Comparison of ENCODE assay signal across 23 cellular contexts in the genomic region with DNA sequence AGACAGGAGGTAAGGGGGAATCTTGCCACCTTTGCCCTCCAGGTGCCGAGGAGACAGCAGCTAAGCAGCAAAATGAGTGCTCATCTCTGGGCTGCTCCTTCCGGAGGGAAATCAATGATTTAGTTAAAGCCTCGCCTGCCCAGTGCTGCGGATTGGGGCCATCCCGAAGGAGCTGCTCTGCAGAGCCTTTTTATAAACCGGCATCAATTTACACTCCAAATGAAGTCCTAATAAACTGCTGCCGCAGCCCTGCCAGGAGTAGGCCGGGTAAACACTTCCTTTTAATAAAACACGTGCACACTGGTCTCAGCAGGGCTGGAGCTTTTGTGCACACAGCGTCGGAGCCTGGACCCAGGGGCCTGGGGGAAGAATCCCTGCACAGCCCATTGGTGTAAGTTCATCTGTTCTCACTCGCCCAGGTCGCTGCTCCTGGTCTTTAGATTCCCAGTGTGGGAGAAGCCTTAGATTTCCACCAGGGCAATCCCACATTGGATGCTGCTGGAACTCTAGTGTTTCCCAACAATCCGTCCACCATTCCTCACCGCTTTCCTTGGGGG.
"Had no signal": no experiment of that assay in that cellular context is flagged by ENCODE, and none has a peak within 500 bp of the region (broad histone marks: within the 10 kb centered on the region; RNA-seq: fewer than 3 reads in every experiment).

No MANE protein-coding gene starts in this region.

- H3K4me1 ChIP-seq: left lung, testis, upper lobe of left lung had no signal

- H3K4me3 ChIP-seq: left lung, right atrium auricular region, testis, upper lobe of left lung had no signal

- H3K36me3 ChIP-seq: left lung, right atrium auricular region, upper lobe of left lung had no signal

- H3K27ac Mint-ChIP-seq: activated CD4-positive, alpha-beta T cell treated with anti-CD3 and anti-CD28 coated beads for 36 hours; activated naive CD8-positive, alpha-beta T cell; activated T-helper 1 cell treated with anti-CD3 and anti-CD28 coated beads, Interleukin-12 subunit alpha, Interleukin-12 subunit beta, Interleukin-2, Interleukin-4 antibody, amounts not matched to agents 30 ng/mL and 10 ng/mL and 1 ng/mL, durations not matched to agents 14 hours and 24 hours and 36 hours; mesothelial cell of epicardium; nephron; stimulated activated naive CD8-positive, alpha-beta T cell treated with anti-CD3 and anti-CD28 coated beads, Interleukin-15, amount 100 ng/mL, for 72 hours; WTC11 had no signal

- H3K4me3 Mint-ChIP-seq: activated CD4-positive, alpha-beta T cell treated with anti-CD3 and anti-CD28 coated beads for 36 hours; activated naive CD8-positive, alpha-beta T cell; activated T-helper 1 cell treated with anti-CD3 and anti-CD28 coated beads, Interleukin-12 subunit alpha, Interleukin-12 subunit beta, Interleukin-2, Interleukin-4 antibody, amounts not matched to agents 30 ng/mL and 10 ng/mL and 1 ng/mL, durations not matched to agents 14 hours and 24 hours and 36 hours; mesothelial cell of epicardium; nephron; stimulated activated naive CD8-positive, alpha-beta T cell treated with anti-CD3 and anti-CD28 coated beads, Interleukin-15, amount 100 ng/mL, for 72 hours; WTC11 had no signal

- H3K27ac ChIP-seq: left lung, right atrium auricular region, testis, upper lobe of left lung had no signal

- FAIRE-seq: endometrium, frontal cortex, keratinocyte, small intestine had no signal

- H3K27me3 ChIP-seq: right atrium auricular region, testis, upper lobe of left lung had no signal

- H3K4me1 Mint-ChIP-seq: activated CD4-positive, alpha-beta T cell treated with anti-CD3 and anti-CD28 coated beads for 36 hours; mesothelial cell of epicardium; stimulated activated naive CD8-positive, alpha-beta T cell treated with anti-CD3 and anti-CD28 coated beads, Interleukin-15, amount 100 ng/mL, for 72 hours had no signal

- ATAC-seq: activated CD4-positive, alpha-beta T cell treated with anti-CD3 and anti-CD28 coated beads for 36 hours; left lung; stimulated activated naive CD8-positive, alpha-beta T cell treated with anti-CD3 and anti-CD28 coated beads, Interleukin-15, amount 100 ng/mL, for 72 hours; WTC11 had no signal

- H3K36me3 Mint-ChIP-seq: activated naive CD8-positive, alpha-beta T cell; mesothelial cell of epicardium; WTC11 had no signal

- DNase-seq: activated CD4-positive, alpha-beta T cell treated with anti-CD3 and anti-CD28 coated beads for 36 hours; activated CD4-positive, alpha-beta T cell treated with anti-CD3 and anti-CD28 coated beads, Interleukin-2, amount 50 U/mL, for 48 hours; activated T-cell treated with anti-CD3 and anti-CD28 coated beads for 4 hours; cerebellar nuclear complex; cortex of kidney; left lung; occipital lobe; posterior cingulate gyrus; small intestine; stimulated activated CD4-positive, alpha-beta T cell treated with anti-CD3 and anti-CD28 coated beads, Interleukin-15, amount 100 ng/mL, for 24 hours; stimulated activated CD4-positive, alpha-beta T cell treated with anti-CD3 and anti-CD28 coated beads, Interleukin-4, amount 100 ng/mL, for 1 hour; stimulated activated naive CD8-positive, alpha-beta T cell treated with anti-CD3 and anti-CD28 coated beads, Interleukin-15, amount 100 ng/mL, for 72 hours; testis; upper lobe of left lung had no signal

- H3K9me3 ChIP-seq: left lung, right atrium auricular region, testis, upper lobe of left lung had no signal

- H3K9me3 Mint-ChIP-seq: activated T-helper 1 cell treated with anti-CD3 and anti-CD28 coated beads, Interleukin-12 subunit alpha, Interleukin-12 subunit beta, Interleukin-2, Interleukin-4 antibody, amounts not matched to agents 30 ng/mL and 10 ng/mL and 1 ng/mL, durations not matched to agents 14 hours and 24 hours and 36 hours; mesothelial cell of epicardium; nephron; stimulated activated naive CD8-positive, alpha-beta T cell treated with anti-CD3 and anti-CD28 coated beads, Interleukin-15, amount 100 ng/mL, for 72 hours; WTC11 had no signal
